Comparison of ENCODE assay signal across 11 cellular contexts in genomic region chr18:46336278-46337205, GRCh38.
DNase-seq lines count a peak whose midpoint lies in the region; ATAC-seq and TF ChIP-seq lines count a peak whose summit lies in the region.
"Had no signal": no experiment of that assay in that cellular context is flagged by ENCODE, and none has a peak within 500 bp of the region (broad histone marks: within the 10 kb centered on the region; RNA-seq: fewer than 3 reads in every experiment).

No MANE protein-coding gene starts in this region.

- peaks cover 40% of the 10 kb centered on the region for H3K4me1 Mint-ChIP-seq in MCF 10A (ENCODE audit: insufficient read depth, unreplicated experiment)

- H3K36me3 Mint-ChIP-seq in MCF 10A (ENCODE audit: insufficient read depth, unreplicated experiment): peaks cover 13% of the 10 kb centered on the region

- H3K27me3 ChIP-seq in mammary epithelial cell (ENCODE audit: insufficient read depth, low read length) (no peaks in the 10 kb centered on the region), iPS-20b (ENCODE audit: insufficient read depth, low read length) (peaks cover 44% of the 10 kb centered on the region), stomach smooth muscle (ENCODE audit: control insufficient read depth in 1 of 2, insufficient read depth in 2 of 2, low read length in 2 of 2) (no peaks in the 10 kb centered on the region), osteoblast (ENCODE audit: insufficient read depth, low read length) (peaks cover 69% of the 10 kb centered on the region)

- no peaks in the 10 kb centered on the region for H3K27me3 Mint-ChIP-seq in MCF 10A (ENCODE audit: insufficient read depth, unreplicated experiment)

- H3K9me3 ChIP-seq in mammary epithelial cell (replicated peaks; ENCODE audit: insufficient read depth, low read length) (no peaks in the 10 kb centered on the region), iPS-20b (ENCODE audit: insufficient read depth, low read depth, low read length) (no peaks in the 10 kb centered on the region), stomach smooth muscle (ENCODE audit: control insufficient read depth in 2 of 2, low read length in 2 of 2) (no peaks in the 10 kb centered on the region), osteoblast (ENCODE audit: low read depth, low read length) (no peaks in the 10 kb centered on the region)

- H3K4me3 Mint-ChIP-seq in MCF 10A (ENCODE audit: unreplicated experiment): peak overlapping the region; percentile 92

- H3K4me2 ChIP-seq in mammary epithelial cell (ENCODE audit: insufficient read depth, low read depth, low read length) (no peak overlapping the region), osteoblast (ENCODE audit: insufficient read depth, low read length) (no peak overlapping the region)

- H3K27ac ChIP-seq in mammary epithelial cell (ENCODE audit: insufficient read depth, low read depth, low read length) (no peak overlapping the region), iPS-20b (ENCODE audit: low read length) (no peak overlapping the region), stomach smooth muscle (ENCODE audit: low read length) (peak overlapping the region; percentile 53), osteoblast (ENCODE audit: low read depth, low read length) (no peak overlapping the region)
- H3K27ac ChIP-seq: brain microvascular endothelial cell had no signal

- no peaks in the 10 kb centered on the region for H3K36me3 ChIP-seq in mammary epithelial cell (ENCODE audit: insufficient read depth, low read length)
- H3K36me3 ChIP-seq in iPS-20b (ENCODE audit: insufficient read depth, low read depth, low read length): no peaks in the 10 kb centered on the region
- no peaks in the 10 kb centered on the region for H3K36me3 ChIP-seq in stomach smooth muscle (ENCODE audit: control insufficient read depth in 2 of 2, insufficient read depth in 2 of 2, low read length in 2 of 2)
- H3K36me3 ChIP-seq in osteoblast (ENCODE audit: insufficient read depth, low read length): no peaks in the 10 kb centered on the region
- H3K36me3 ChIP-seq: brain microvascular endothelial cell had no signal

- dilution Hi-C loops in mammary epithelial cell (cut with HindIII; ENCODE audit: low sequenced_read_pairs): no loop called here

- H3K9ac ChIP-seq in mammary epithelial cell (ENCODE audit: insufficient read depth, low read length) (no peak overlapping the region), iPS-20b (ENCODE audit: low read depth, low read length) (peak overlapping the region; percentile 46; the same call in 1 of the 2 replicates), stomach smooth muscle (ENCODE audit: low read length in 2 of 2) (peak overlapping the region; percentile 55 to 59)

- H3K9me3 Mint-ChIP-seq in MCF 10A (ENCODE audit: unreplicated experiment): no peaks in the 10 kb centered on the region

- H4K20me1 ChIP-seq in mammary epithelial cell (ENCODE audit: insufficient read depth, low read length) (no peaks in the 10 kb centered on the region), osteoblast (ENCODE audit: insufficient read depth, low read length) (no peaks in the 10 kb centered on the region)

- BruUV-seq in MCF 10A (replicated peaks; lab: Mats Ljungman, UMichigan) (TSS peak; percentile 37), mammary epithelial cell (replicated peaks; lab: Mats Ljungman, UMichigan) (no TSS peak)

- WGBS in mammary epithelial cell (ENCODE audit: low coverage, missing lambda C conversion rate): 58% methylated on average over 8 of the region's 8 CpGs

- CTCF ChIA-PET in MCF 10A (lab: Yijun Ruan, JAX): interaction anchor here (0.6 to 1.7 kb wide), 4 partner anchors 12 to 286 kb away, joined by 3 to 5 read pairs (median 4); no protein-coding TSS in a partner anchor
- CTCF ChIA-PET in mammary epithelial cell (lab: Charles Lee; ENCODE audit: low non-redundant PET): no interaction called here

- TF ChIP-seq CTCF in MCF 10A (IDR thresholded peaks at IDR 0.05; ENCODE audit: unreplicated experiment) (no peak), mammary epithelial cell (conservative IDR thresholded peaks at IDR 0.05 in 1 of 2, IDR thresholded peaks at IDR 0.05 in 1 of 2; ENCODE audit: extremely low read depth in 1 of 2, insufficient read depth in 1 of 2, low read depth in 1 of 2, low read length in 2 of 2) (no peak), osteoblast (IDR thresholded peaks at IDR 0.05; ENCODE audit: extremely low read depth, low read depth, low read length) (no peak)

- H3K4me1 ChIP-seq in mammary epithelial cell (ENCODE audit: insufficient read depth, low read length): peaks cover 16% of the 10 kb centered on the region
- H3K4me1 ChIP-seq in iPS-20b (ENCODE audit: insufficient read depth, low read length): peaks cover 30% of the 10 kb centered on the region
- H3K4me1 ChIP-seq in stomach smooth muscle (ENCODE audit: control insufficient read depth, insufficient read depth, low read length): peaks cover 16% of the 10 kb centered on the region
- no peaks in the 10 kb centered on the region for H3K4me1 ChIP-seq in osteoblast (ENCODE audit: insufficient read depth, low read length)

- no peak overlapping the region for H3K27ac Mint-ChIP-seq in MCF 10A (ENCODE audit: low read depth, unreplicated experiment)

- DNase-seq in MCF 10A (ENCODE audit: unreplicated experiment): no peak
- no peak for DNase-seq in mammary epithelial cell
- DNase-seq in osteoblast (ENCODE audit: insufficient read length, low spot score, missing footprints): no peak
- no peak for DNase-seq in hippocampal formation (lab: John Stamatoyannopoulos, UW)
- no peak for DNase-seq in posterior cingulate gyrus
- DNase-seq: brain microvascular endothelial cell; OCI-M1; stimulated activated CD4-positive, alpha-beta T cell treated with anti-CD3 and anti-CD28 coated beads, Interleukin-4, amount 100 ng/mL, for 4 hours had no signal

- H3K79me2 ChIP-seq in mammary epithelial cell (ENCODE audit: insufficient read depth, low read length) (peaks cover 2% of the 10 kb centered on the region), osteoblast (ENCODE audit: insufficient read depth, low read length) (no peaks in the 10 kb centered on the region)

- ATAC-seq in SK-N-SH treated with all-trans-retinoic acid at 6 μM for 48 hours: peak; percentile 59

- in situ Hi-C loops in mammary epithelial cell (cut with MboI; ENCODE audit: low sequenced_read_pairs in 2 of 2): no loop called here

- H2AFZ ChIP-seq in mammary epithelial cell (ENCODE audit: low read depth, low read length) (no peak overlapping the region), osteoblast (ENCODE audit: low read length) (no peak overlapping the region)

- POLR2A ChIA-PET in MCF 10A (lab: Yijun Ruan, JAX): interaction anchor here (1.1 to 1.8 kb wide), 3 partner anchors 14 to 56 kb away, joined by 3 to 6 read pairs (median 4); no protein-coding TSS in a partner anchor

- intact Hi-C loops in MCF 10A (cut with micrococcal nuclease) (no loop called here), mammary epithelial cell (cut with micrococcal nuclease) (no loop called here), posterior cingulate gyrus (cut with DNase I) (no loop called here)

- no peak overlapping the region for H3K4me3 ChIP-seq in mammary epithelial cell (replicated peaks in 1 of 3; ENCODE audit: insufficient read depth in 1 of 3, low read depth in 2 of 3, low read length in 3 of 3)
- peak overlapping the region; percentile 82 for H3K4me3 ChIP-seq in iPS-20b (ENCODE audit: low read length)
- H3K4me3 ChIP-seq in stomach smooth muscle (ENCODE audit: low read length in 2 of 2): peak overlapping the region in 1 of 2 donors; percentile 42
- no peak overlapping the region for H3K4me3 ChIP-seq in osteoblast (ENCODE audit: insufficient read depth, low read length)

TF ChIP-seq in SK-N-SH treated with all-trans-retinoic acid at 6 μM for 48 hours, 23 proteins besides CTCF, POLR2A, EP300 and RAD21:
- peak; percentile 81 for TF ChIP-seq ISL1 (CRISPR knock-in tag; IDR thresholded peaks at IDR 0.05)
- 0 out of 2 replicates have a peak, but pooled peaks have one; percentile 7 for TF ChIP-seq TCF4 (CRISPR knock-in tag; IDR thresholded peaks at IDR 0.05; ENCODE audit: borderline replicate concordance)
- no peak for TF ChIP-seq ZNF70 (CRISPR knock-in tag; IDR thresholded peaks at IDR 0.05)
- no peak for TF ChIP-seq ESRRG (CRISPR knock-in tag; IDR thresholded peaks at IDR 0.05)
